27 cellular contexts compared by ENCODE assay signal in genomic region chr16:28156031-28156680, GRCh38. TPM values are rescaled to one million over a fixed set of nuclear protein-coding genes. Genes with fewer than 3 reads are reported as not detected.
DNase-seq lines count a peak whose midpoint lies in the region; ATAC-seq and TF ChIP-seq lines count a peak whose summit lies in the region.
"Had no signal": no experiment of that assay in that cellular context is flagged by ENCODE, and none has a peak within 500 bp of the region (broad histone marks: within the 10 kb centered on the region; RNA-seq: fewer than 3 reads in every experiment).

No MANE protein-coding gene starts in this region.

- TF ChIP-seq CTCF in CD8-positive, alpha-beta T cell (IDR thresholded peaks at IDR 0.05), result no peak
- TF ChIP-seq CTCF in nephron (IDR thresholded peaks at IDR 0.05; ENCODE audit: unreplicated experiment in 3 of 3) (no peak), GM13977 (IDR thresholded peaks at IDR 0.05; ENCODE audit: extremely low read depth, insufficient read depth, missing control alignments) (no peak)

- H3K36me3 Mint-ChIP-seq in activated T-cell treated with anti-CD3 and anti-CD28 coated beads, Interleukin-2, amount 50 U/mL, for 24 hours (ENCODE audit: low read depth), result peaks cover 89% of the 10 kb centered on the region
- H3K36me3 Mint-ChIP-seq in activated T-cell treated with anti-CD3 and anti-CD28 coated beads, Interleukin-2, amount 50 U/mL, for 4 hours (ENCODE audit: insufficient read depth), result peaks cover 54% of the 10 kb centered on the region
- H3K36me3 Mint-ChIP-seq in CD8-positive, alpha-beta T cell, result peaks cover 78% of the 10 kb centered on the region
- H3K36me3 Mint-ChIP-seq in activated CD8-positive, alpha-beta T cell treated with anti-CD3 and anti-CD28 coated beads, Interleukin-2, amount 10 ng/mL, durations not matched to agents 7 days and 5 days (ENCODE audit: low read depth), result peaks cover 56% of the 10 kb centered on the region
- H3K36me3 Mint-ChIP-seq in nephron (ENCODE audit: low read depth), result peaks cover 20% of the 10 kb centered on the region

- no peak overlapping the region for H3K4me3 Mint-ChIP-seq in activated T-cell treated with anti-CD3 and anti-CD28 coated beads, Interleukin-2, amount 50 U/mL, for 24 hours
- no peak overlapping the region for H3K4me3 Mint-ChIP-seq in activated T-cell treated with anti-CD3 and anti-CD28 coated beads, Interleukin-2, amount 50 U/mL, for 4 hours
- no peak overlapping the region for H3K4me3 Mint-ChIP-seq in CD8-positive, alpha-beta T cell
- H3K4me3 Mint-ChIP-seq in activated CD8-positive, alpha-beta T cell treated with anti-CD3 and anti-CD28 coated beads, Interleukin-2, amount 10 ng/mL, durations not matched to agents 7 days and 5 days, result no peak overlapping the region
- no peak overlapping the region for H3K4me3 Mint-ChIP-seq in nephron
- H3K4me3 Mint-ChIP-seq: T-helper 2 cell treated with Interferon-gamma antibody and Interleukin-4, amounts not matched to agents 5 μg/mL and 100 μg/mL, for 36 hours had no signal

- CTCF ChIA-PET in CD8-positive, alpha-beta T cell (lab: Charles Lee), result interaction anchor here (0.8 to 1.4 kb wide), 2 partner anchors 19 kb away, joined by 3 to 4 read pairs; no protein-coding TSS in a partner anchor
- CTCF ChIA-PET in activated CD8-positive, alpha-beta T cell treated with anti-CD3 and anti-CD28 coated beads, Interleukin-2, amount 10 ng/mL, durations not matched to agents 7 days and 5 days (lab: Charles Lee), result no interaction called here

- no peaks in the 10 kb centered on the region for H3K27me3 Mint-ChIP-seq in activated T-cell treated with anti-CD3 and anti-CD28 coated beads, Interleukin-2, amount 50 U/mL, for 24 hours
- H3K27me3 Mint-ChIP-seq in activated T-cell treated with anti-CD3 and anti-CD28 coated beads, Interleukin-2, amount 50 U/mL, for 4 hours (ENCODE audit: low read depth), result no peaks in the 10 kb centered on the region
- no peaks in the 10 kb centered on the region for H3K27me3 Mint-ChIP-seq in CD8-positive, alpha-beta T cell (ENCODE audit: low read depth)
- H3K27me3 Mint-ChIP-seq in activated CD8-positive, alpha-beta T cell treated with anti-CD3 and anti-CD28 coated beads, Interleukin-2, amount 10 ng/mL, durations not matched to agents 7 days and 5 days (ENCODE audit: low read depth), result no peaks in the 10 kb centered on the region
- H3K27me3 Mint-ChIP-seq in nephron (ENCODE audit: low read depth), result no peaks in the 10 kb centered on the region

- intact Hi-C loops in CD8-positive, alpha-beta T cell (cut with DNase I, micrococcal nuclease), result no loop called here

- POLR2A ChIA-PET in CD8-positive, alpha-beta T cell (lab: Charles Lee), result interaction anchor here (0.8 kb wide), 1 partner anchor 9 kb away, joined by 3 read pairs; no protein-coding TSS in a partner anchor
- POLR2A ChIA-PET in activated CD8-positive, alpha-beta T cell treated with anti-CD3 and anti-CD28 coated beads, Interleukin-2, amount 10 ng/mL, durations not matched to agents 7 days and 5 days (lab: Charles Lee), result no interaction called here

- H3K36me3 ChIP-seq in CD8-positive, alpha-beta T cell (ENCODE audit: insufficient read depth, low read length), result peaks cover 35% of the 10 kb centered on the region

- DNase-seq in activated T-cell treated with anti-CD3 and anti-CD28 coated beads, Interleukin-2, amount 50 U/mL, for 24 hours, result no peak
- no peak for DNase-seq in activated T-cell treated with anti-CD3 and anti-CD28 coated beads, Interleukin-2, amount 50 U/mL, for 4 hours
- no peak for DNase-seq in CD8-positive, alpha-beta T cell
- DNase-seq in activated CD8-positive, alpha-beta T cell treated with anti-CD3 and anti-CD28 coated beads, Interleukin-2, amount 10 ng/mL, durations not matched to agents 7 days and 5 days, result no peak
- DNase-seq in GM13977 (ENCODE audit: low spot score) (no peak), OCI-M2 (lab: John Stamatoyannopoulos, UW; ENCODE audit: unreplicated experiment) (no peak)
- DNase-seq: activated CD4-positive, alpha-beta T cell treated with anti-CD3 and anti-CD28 coated beads for 1 hour; DMS 273 treated with DMSO at 0.1 percent for 48 hours; effector CD4-positive, alpha-beta T cell; HCEC 1CT; Karpas-422; left ventricle myocardium inferior; mesendoderm; NCI-H2081 treated with DMSO at 0.1 percent for 48 hours; NCI-H2227 treated with DMSO at 0.1 percent for 48 hours; NCI-H526; occipital lobe; psoas muscle; SK-N-SH; transverse colon had no signal

- H3K27ac ChIP-seq in CD8-positive, alpha-beta T cell (ENCODE audit: low read depth, low read length), result no peak overlapping the region
- H3K27ac ChIP-seq: A549, ascending aorta, left ventricle myocardium inferior, psoas muscle, transverse colon had no signal

- in situ Hi-C loops in GM13977 (cut with MboI; ENCODE audit: low pct_unique_long_range_greater_than_20kb, low sequenced_read_pairs, unreplicated experiment), result no loop called here

- no peak overlapping the region for H3K4me3 ChIP-seq in CD8-positive, alpha-beta T cell (ENCODE audit: low read depth, low read length)
- H3K4me3 ChIP-seq: A549, ascending aorta, left ventricle myocardium inferior, psoas muscle, transverse colon had no signal

- H3K27me3 ChIP-seq in CD8-positive, alpha-beta T cell (ENCODE audit: insufficient read depth, low read length), result no peaks in the 10 kb centered on the region
- H3K27me3 ChIP-seq: ascending aorta, transverse colon had no signal

- no peaks in the 10 kb centered on the region for H3K9me3 Mint-ChIP-seq in activated T-cell treated with anti-CD3 and anti-CD28 coated beads, Interleukin-2, amount 50 U/mL, for 24 hours
- no peaks in the 10 kb centered on the region for H3K9me3 Mint-ChIP-seq in activated T-cell treated with anti-CD3 and anti-CD28 coated beads, Interleukin-2, amount 50 U/mL, for 4 hours
- H3K9me3 Mint-ChIP-seq in CD8-positive, alpha-beta T cell, result no peaks in the 10 kb centered on the region
- no peaks in the 10 kb centered on the region for H3K9me3 Mint-ChIP-seq in activated CD8-positive, alpha-beta T cell treated with anti-CD3 and anti-CD28 coated beads, Interleukin-2, amount 10 ng/mL, durations not matched to agents 7 days and 5 days (ENCODE audit: insufficient read depth)
- H3K9me3 Mint-ChIP-seq in nephron, result no peaks in the 10 kb centered on the region
- H3K9me3 Mint-ChIP-seq: T-helper 2 cell treated with Interferon-gamma antibody and Interleukin-4, amounts not matched to agents 5 μg/mL and 100 μg/mL, for 36 hours had no signal

- no peaks in the 10 kb centered on the region for H3K9me3 ChIP-seq in CD8-positive, alpha-beta T cell (ENCODE audit: low read length)
- H3K9me3 ChIP-seq: A549, ascending aorta, left ventricle myocardium inferior, psoas muscle, SK-N-SH, transverse colon had no signal

- H3K4me1 Mint-ChIP-seq in activated T-cell treated with anti-CD3 and anti-CD28 coated beads, Interleukin-2, amount 50 U/mL, for 24 hours (ENCODE audit: low read depth), result peaks cover 57% of the 10 kb centered on the region
- peaks cover 51% of the 10 kb centered on the region for H3K4me1 Mint-ChIP-seq in activated T-cell treated with anti-CD3 and anti-CD28 coated beads, Interleukin-2, amount 50 U/mL, for 4 hours (ENCODE audit: low read depth)
- H3K4me1 Mint-ChIP-seq in CD8-positive, alpha-beta T cell (ENCODE audit: low read depth), result peaks cover 67% of the 10 kb centered on the region
- peaks cover 36% of the 10 kb centered on the region for H3K4me1 Mint-ChIP-seq in activated CD8-positive, alpha-beta T cell treated with anti-CD3 and anti-CD28 coated beads, Interleukin-2, amount 10 ng/mL, durations not matched to agents 7 days and 5 days (ENCODE audit: low read depth)
- peaks cover 42% of the 10 kb centered on the region for H3K4me1 Mint-ChIP-seq in nephron

- peaks cover 19% of the 10 kb centered on the region for H3K4me1 ChIP-seq in CD8-positive, alpha-beta T cell (ENCODE audit: insufficient read depth, low read length)
- H3K4me1 ChIP-seq: A549, ascending aorta, psoas muscle had no signal

- no peak for ATAC-seq in activated T-cell treated with anti-CD3 and anti-CD28 coated beads, Interleukin-2, amount 50 U/mL, for 4 hours
- ATAC-seq in CD8-positive, alpha-beta T cell, result no peak
- no peak for ATAC-seq in activated CD8-positive, alpha-beta T cell treated with anti-CD3 and anti-CD28 coated beads, Interleukin-2, amount 10 ng/mL, durations not matched to agents 7 days and 5 days
- ATAC-seq in GM18517 (IDR thresholded peaks at IDR 0.05; ENCODE audit: unreplicated experiment), result no peak
- ATAC-seq: A549, psoas muscle, Right ventricle myocardium inferior, sciatic nerve had no signal

- peak overlapping the region; percentile 77 for H3K27ac Mint-ChIP-seq in activated T-cell treated with anti-CD3 and anti-CD28 coated beads, Interleukin-2, amount 50 U/mL, for 24 hours
- peak overlapping the region; percentile 22 for H3K27ac Mint-ChIP-seq in CD8-positive, alpha-beta T cell
- peak overlapping the region; percentile 58 for H3K27ac Mint-ChIP-seq in activated CD8-positive, alpha-beta T cell treated with anti-CD3 and anti-CD28 coated beads, Interleukin-2, amount 10 ng/mL, durations not matched to agents 7 days and 5 days
- peak overlapping the region; percentile 2 to 64 (median 15) for H3K27ac Mint-ChIP-seq in nephron
- H3K27ac Mint-ChIP-seq: T-helper 2 cell treated with Interferon-gamma antibody and Interleukin-4, amounts not matched to agents 5 μg/mL and 100 μg/mL, for 36 hours had no signal

RNA-seq across cellular contexts. Expression of gene XPO6, which starts 55.6 kb away (rescaled TPM):
- total RNA-seq in activated T-cell treated with anti-CD3 and anti-CD28 coated beads, Interleukin-2, amount 50 U/mL, for 4 hours, result 100 to 1,000 TPM; 291 to 305 (median 303) TPM
- total RNA-seq in CD8-positive, alpha-beta T cell, result 100 to 1,000 TPM; 355 to 369 TPM
- total RNA-seq in activated CD8-positive, alpha-beta T cell treated with anti-CD3 and anti-CD28 coated beads, Interleukin-2, amount 10 ng/mL, durations not matched to agents 7 days and 5 days, result 100 to 1,000 TPM; 206 to 209 TPM

Comparison
In these comparisons a context has a peak if more than half of its experiments do, and no peak if none do; other contexts are left out.
1. H3K27ac Mint-ChIP-seq: peak in every context shown above with its lines; median percentile 77 in activated T-cell treated with anti-CD3 and anti-CD28 coated beads, Interleukin-2, amount 50 U/mL, for 24 hours; 58 in activated CD8-positive, alpha-beta T cell treated with anti-CD3 and anti-CD28 coated beads, Interleukin-2, amount 10 ng/mL, durations not matched to agents 7 days and 5 days; 22 in CD8-positive, alpha-beta T cell; 15 in nephron.